Comparison of ENCODE assay signal across 18 cellular contexts in genomic region chr10:111335826-111336225, GRCh38.
DNase-seq lines count a peak whose midpoint lies in the region; ATAC-seq and TF ChIP-seq lines count a peak whose summit lies in the region.
"Had no signal": no experiment of that assay in that cellular context is flagged by ENCODE, and none has a peak within 500 bp of the region (broad histone marks: within the 10 kb centered on the region; RNA-seq: fewer than 3 reads in every experiment).

No MANE protein-coding gene starts in this region.

- no peak overlapping the region for H3K4me3 Mint-ChIP-seq in activated CD4-positive, alpha-beta T cell treated with anti-CD3 and anti-CD28 coated beads for 36 hours
- H3K4me3 Mint-ChIP-seq: CD4-positive, alpha-beta memory T cell had no signal

- H3K27ac ChIP-seq in Karpas-422 (ENCODE audit: low read length), result no peak overlapping the region
- H3K27ac ChIP-seq in thyroid gland, result no peak overlapping the region
- H3K27ac ChIP-seq: A549, GM23248 had no signal

- intact Hi-C loops in thyroid gland (cut with DNase I), result no loop called here
- intact Hi-C loops in activated CD4-positive, alpha-beta T cell treated with anti-CD3 and anti-CD28 coated beads for 36 hours (cut with DNase I, micrococcal nuclease), result no loop called here

- no peak overlapping the region for H3K4me3 ChIP-seq in Karpas-422 (ENCODE audit: low read length)
- H3K4me3 ChIP-seq in thyroid gland (replicated peaks in 1 of 3), result no peak overlapping the region
- H3K4me3 ChIP-seq: A549, GM23248 had no signal

- no peaks in the 10 kb centered on the region for H3K9me2 ChIP-seq in Karpas-422 (replicated peaks; ENCODE audit: insufficient read depth, low read length)

- WGBS in thyroid gland, 2 donors, result 34 to 46% methylated on average over 2 of the region's 2 CpGs

- no peaks in the 10 kb centered on the region for H3K36me3 ChIP-seq in Karpas-422 (ENCODE audit: insufficient read depth, low read length)
- H3K36me3 ChIP-seq in thyroid gland, result no peaks in the 10 kb centered on the region

- H3K27ac Mint-ChIP-seq in activated CD4-positive, alpha-beta T cell treated with anti-CD3 and anti-CD28 coated beads for 36 hours, result no peak overlapping the region
- H3K27ac Mint-ChIP-seq: CD4-positive, alpha-beta memory T cell had no signal

- H3K4me2 ChIP-seq in Karpas-422 (ENCODE audit: low read depth, low read length, poor library complexity, severe bottlenecking), result peak overlapping the region; percentile 17
- H3K4me2 ChIP-seq: A549 had no signal

- no peak overlapping the region for H3K9ac ChIP-seq in Karpas-422 (ENCODE audit: low read length)
- H3K9ac ChIP-seq: GM23248 had no signal

- no peaks in the 10 kb centered on the region for H4K20me1 ChIP-seq in Karpas-422 (ENCODE audit: insufficient read depth, low read depth, low read length)

- no peaks in the 10 kb centered on the region for H3K36me3 Mint-ChIP-seq in activated CD4-positive, alpha-beta T cell treated with anti-CD3 and anti-CD28 coated beads for 36 hours (ENCODE audit: low read depth)

- DNase-seq in Ammon's horn (ENCODE audit: low spot score) (peak; percentile 7), Karpas-422 (no peak), medulla oblongata (ENCODE audit: extremely low spot score) (peak; percentile 4), thyroid gland (peak; percentile 74), cerebellum (ENCODE audit: low spot score) (no peak)
- no peak for DNase-seq in activated CD4-positive, alpha-beta T cell treated with anti-CD3 and anti-CD28 coated beads for 36 hours
- DNase-seq: 8988T; ACHN; AML-193; Calu3; CD4-positive, alpha-beta memory T cell; COR-L47; DMS53; GM23248; H7; HCEC 1CT had no signal

- H3K4me1 ChIP-seq in Karpas-422 (ENCODE audit: low read length) (peaks cover 42% of the 10 kb centered on the region), thyroid gland (peaks cover 4 to 15% of the 10 kb centered on the region in 2 donors)
- H3K4me1 ChIP-seq: A549 had no signal

- no peak overlapping the region for H2AFZ ChIP-seq in Karpas-422 (ENCODE audit: low read length)
- H2AFZ ChIP-seq: GM23248 had no signal

- CTCF ChIA-PET in activated CD4-positive, alpha-beta T cell treated with anti-CD3 and anti-CD28 coated beads for 36 hours (lab: Charles Lee), result interaction anchor here (0.7 kb wide), 1 partner anchor 9 kb away, joined by 3 read pairs; no protein-coding TSS in a partner anchor

- no peak for TF ChIP-seq CTCF in thyroid gland (IDR thresholded peaks at IDR 0.05)

- H3K27me3 Mint-ChIP-seq in activated CD4-positive, alpha-beta T cell treated with anti-CD3 and anti-CD28 coated beads for 36 hours, result peaks cover 7% of the 10 kb centered on the region

- H3K27me3 ChIP-seq in Karpas-422 (ENCODE audit: low read length) (no peaks in the 10 kb centered on the region; the same call in 1 of the 2 replicates), thyroid gland (no peaks in the 10 kb centered on the region)

- H3K9me3 ChIP-seq in Karpas-422 (ENCODE audit: low read length) (peaks cover 3% of the 10 kb centered on the region; the same call in 1 of the 2 replicates), thyroid gland (no peaks in the 10 kb centered on the region)
- H3K9me3 ChIP-seq: A549 had no signal

- ATAC-seq in activated CD4-positive, alpha-beta T cell treated with anti-CD3 and anti-CD28 coated beads for 36 hours, result no peak
- ATAC-seq in GM19452 (IDR thresholded peaks at IDR 0.05; ENCODE audit: unreplicated experiment), result no peak
- ATAC-seq: A549 had no signal

- POLR2A ChIA-PET in activated CD4-positive, alpha-beta T cell treated with anti-CD3 and anti-CD28 coated beads for 36 hours (lab: Charles Lee), result no interaction called here

- no peaks in the 10 kb centered on the region for H3K79me2 ChIP-seq in Karpas-422 (ENCODE audit: low read length)

- TF ChIP-seq POLR2A in thyroid gland (IDR thresholded peaks at IDR 0.05), result no peak

- peaks cover 14% of the 10 kb centered on the region for H3K9me3 Mint-ChIP-seq in activated CD4-positive, alpha-beta T cell treated with anti-CD3 and anti-CD28 coated beads for 36 hours (ENCODE audit: low read depth)

- H3K4me1 Mint-ChIP-seq in activated CD4-positive, alpha-beta T cell treated with anti-CD3 and anti-CD28 coated beads for 36 hours, result no peaks in the 10 kb centered on the region
- H3K4me1 Mint-ChIP-seq: CD4-positive, alpha-beta memory T cell had no signal

Comparison
In these comparisons a context has a peak if more than half of its experiments do, and no peak if none do; other contexts are left out.
1. DNase-seq: peak in Ammon's horn (single experiment), medulla oblongata (single experiment) and thyroid gland (2 of 2); none in Karpas-422 (single experiment), activated CD4-positive, alpha-beta T cell treated with anti-CD3 and anti-CD28 coated beads for 36 hours (single experiment) and cerebellum (single experiment).